ENCODE assay signal across 20 cellular contexts in the genomic region with DNA sequence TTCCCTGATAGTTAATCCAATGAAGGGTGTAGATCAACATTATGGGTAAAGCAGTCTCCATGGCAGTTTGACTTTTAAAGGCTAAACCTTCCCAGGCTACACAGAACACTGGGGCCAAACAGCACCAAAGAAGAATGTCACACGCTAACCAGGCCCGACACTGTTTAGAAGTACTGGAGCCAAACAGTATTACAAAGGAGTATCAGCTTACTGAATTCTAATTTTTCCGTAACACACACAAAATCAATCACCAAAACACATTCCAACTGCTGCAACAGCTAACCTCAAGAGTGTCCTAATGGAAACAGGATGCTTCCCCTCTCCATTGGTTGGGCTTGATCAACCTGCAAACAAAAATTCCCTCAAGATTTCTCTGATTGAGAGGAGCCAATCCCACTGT.
DNase-seq lines count a peak whose midpoint lies in the region; ATAC-seq, FAIRE-seq and TF ChIP-seq lines count a peak whose summit lies in the region.
"Had no signal": no experiment of that assay in that cellular context is flagged by ENCODE, and none has a peak within 500 bp of the region (broad histone marks: within the 10 kb centered on the region; RNA-seq: fewer than 3 reads in every experiment).

No MANE protein-coding gene starts in this region.

- H3K79me2 ChIP-seq in astrocyte (ENCODE audit: insufficient read depth, low read length), result no peaks in the 10 kb centered on the region

- no peak overlapping the region for H3K27ac ChIP-seq in heart right ventricle
- H3K27ac ChIP-seq in astrocyte (ENCODE audit: low read depth, low read length), result no peak overlapping the region

- TF ChIP-seq CTCF in heart right ventricle (IDR thresholded peaks at IDR 0.05), result no peak
- no peak for TF ChIP-seq CTCF in astrocyte (IDR thresholded peaks at IDR 0.05; ENCODE audit: insufficient read depth, low read depth, low read length)

- peaks cover 4% of the 10 kb centered on the region for H3K4me1 Mint-ChIP-seq in astrocyte (ENCODE audit: low read depth, unreplicated experiment)
- H3K4me1 Mint-ChIP-seq: CD14-positive monocyte had no signal

- H4K20me1 ChIP-seq in astrocyte (ENCODE audit: insufficient read depth, low read length), result no peaks in the 10 kb centered on the region

- H2AFZ ChIP-seq in astrocyte (ENCODE audit: low read depth, low read length), result peak overlapping the region; percentile 5

- intact Hi-C loops in left ventricle myocardium superior (cut with micrococcal nuclease), result no loop called here
- intact Hi-C loops in heart right ventricle (cut with DNase I), result no loop called here
- intact Hi-C loops in sciatic nerve (cut with DNase I), result no loop called here
- intact Hi-C loops in left colon (cut with DNase I, micrococcal nuclease), result no loop called here

- DNase-seq in left ventricle myocardium superior (no peak), heart right ventricle (no peak), astrocyte (ENCODE audit: low read depth) (no peak), sciatic nerve (ENCODE audit: low spot score) (no peak), SHP77 (lab: John Stamatoyannopoulos, UW) (no peak), left colon (no peak)
- DNase-seq: CD8-positive, alpha-beta T cell; COR-L47; DMS153; DMS79 treated with DMSO at 0.1 percent for 48 hours; GDM1; HCEC 1CT; HFFc6 had no signal

- no peak overlapping the region for H3K4me3 Mint-ChIP-seq in astrocyte (ENCODE audit: unreplicated experiment)
- H3K4me3 Mint-ChIP-seq: CD14-positive monocyte; CD8-positive, alpha-beta T cell; HFFc6 had no signal

- no peaks in the 10 kb centered on the region for H3K27me3 ChIP-seq in heart right ventricle
- H3K27me3 ChIP-seq in astrocyte (ENCODE audit: insufficient read depth, low read length), result no peaks in the 10 kb centered on the region

- H3K27ac Mint-ChIP-seq in astrocyte (ENCODE audit: unreplicated experiment), result no peak overlapping the region
- H3K27ac Mint-ChIP-seq: CD8-positive, alpha-beta T cell; HFFc6 had no signal

- 76 to 85% methylated on average over 3 of the region's 3 CpGs for WGBS in heart right ventricle, 2 donors

- H3K27me3 Mint-ChIP-seq in astrocyte (ENCODE audit: low read depth, unreplicated experiment), result no peaks in the 10 kb centered on the region

- no peak overlapping the region for H3K4me2 ChIP-seq in astrocyte (ENCODE audit: low read length)

- H3K4me3 ChIP-seq in heart right ventricle (no peak overlapping the region), astrocyte (ENCODE audit: insufficient read depth, low read depth, low read length) (no peak overlapping the region)

- no peaks in the 10 kb centered on the region for H3K36me3 Mint-ChIP-seq in astrocyte (ENCODE audit: low read depth, unreplicated experiment)
- H3K36me3 Mint-ChIP-seq: CD14-positive monocyte; CD8-positive, alpha-beta T cell had no signal

- peaks cover 0 to 4% (median 0%) of the 10 kb centered on the region in 11 donors for H3K9me3 ChIP-seq in heart right ventricle
- no peaks in the 10 kb centered on the region for H3K9me3 ChIP-seq in astrocyte (ENCODE audit: insufficient read depth, low read depth, low read length)

- H3K9me3 Mint-ChIP-seq in astrocyte (ENCODE audit: unreplicated experiment), result peaks cover 10% of the 10 kb centered on the region

- FAIRE-seq in astrocyte (lab: Jason Lieb, UNC), result no peak
- FAIRE-seq: A204.1, D721Med, GM12892, GM19239 had no signal

- ATAC-seq in left ventricle myocardium superior (peak; percentile 44), heart right ventricle (no peak), GM18868 (IDR thresholded peaks at IDR 0.05; ENCODE audit: unreplicated experiment) (peak; percentile 9), sciatic nerve (peak; percentile 80), GM19452 (IDR thresholded peaks at IDR 0.05; ENCODE audit: unreplicated experiment) (no peak), left colon (no peak)
- ATAC-seq: CD8-positive, alpha-beta T cell had no signal

- no peaks in the 10 kb centered on the region for H3K36me3 ChIP-seq in heart right ventricle
- no peaks in the 10 kb centered on the region for H3K36me3 ChIP-seq in astrocyte (ENCODE audit: insufficient read depth, low read length)

- H3K9ac ChIP-seq in astrocyte (ENCODE audit: low read length), result no peak overlapping the region

- H3K4me1 ChIP-seq in heart right ventricle, result no peaks in the 10 kb centered on the region
- H3K4me1 ChIP-seq in astrocyte (ENCODE audit: insufficient read depth, low read length), result no peaks in the 10 kb centered on the region

Comparison
In these comparisons a context has a peak if more than half of its experiments do, and no peak if none do; other contexts are left out.
1. ATAC-seq: peak in left ventricle myocardium superior (single experiment), GM18868 (single experiment) and sciatic nerve (single experiment); none in heart right ventricle (0 of 8), GM19452 (single experiment) and left colon (single experiment).